8 cellular contexts compared by ENCODE assay signal in genomic region chr1:113976609-113977278, GRCh38. TPM values are rescaled to one million over a fixed set of nuclear protein-coding genes. Genes with fewer than 3 reads are reported as not detected.
DNase-seq lines count a peak whose midpoint lies in the region; ATAC-seq and TF ChIP-seq lines count a peak whose summit lies in the region.

No MANE protein-coding gene starts in this region.

- in situ Hi-C loops in GM23248 (cut with MboI): loop anchor here (25.0 kb wide), 1 partner anchor 311 kb away; no protein-coding TSS in a partner anchor

- POLR2A ChIA-PET in AG04449 (lab: Yijun Ruan, JAX): no interaction called here

- no peak overlapping the region for H2AFZ ChIP-seq in GM23248

- H3K4me3 ChIP-seq in AG04449 (ENCODE audit: low read depth, low read length) (no peak overlapping the region), GM23248 (no peak overlapping the region), heart left ventricle (no peak overlapping the region)

- peaks cover 3% of the 10 kb centered on the region; the same call in 1 of the 2 replicates for H3K36me3 ChIP-seq in GM23248 (ENCODE audit: low read depth)
- peaks cover 0 to 40% (median 35%) of the 10 kb centered on the region in 9 donors for H3K36me3 ChIP-seq in heart left ventricle

- TF ChIP-seq POLR2A in heart left ventricle (IDR thresholded peaks at IDR 0.05): no peak

- no peak overlapping the region for H3K27ac Mint-ChIP-seq in stimulated activated memory B cell treated with anti-CD40 and anti-IgM and Interleukin-4, amounts not matched to agents 10 μg/mL and 1 μg/mL and 100 μg/mL, for 72 hours
- H3K27ac Mint-ChIP-seq in activated naive CD4-positive, alpha-beta T cell treated with anti-CD3 and anti-CD28 coated beads, Interleukin-2, amount 50 U/mL, for 72 hours: peak overlapping the region in 1 of 2 donors; percentile 20

- no peaks in the 10 kb centered on the region for H3K9me3 Mint-ChIP-seq in stimulated activated memory B cell treated with anti-CD40 and anti-IgM and Interleukin-4, amounts not matched to agents 10 μg/mL and 1 μg/mL and 100 μg/mL, for 72 hours
- H3K9me3 Mint-ChIP-seq in activated naive CD4-positive, alpha-beta T cell treated with anti-CD3 and anti-CD28 coated beads, Interleukin-2, amount 50 U/mL, for 72 hours: no peaks in the 10 kb centered on the region

- peaks cover 60% of the 10 kb centered on the region for H3F3A ChIP-seq in GM23248 (ENCODE audit: insufficient read depth)

- H3K27me3 Mint-ChIP-seq in stimulated activated memory B cell treated with anti-CD40 and anti-IgM and Interleukin-4, amounts not matched to agents 10 μg/mL and 1 μg/mL and 100 μg/mL, for 72 hours: no peaks in the 10 kb centered on the region

- H3K79me2 ChIP-seq in GM23248 (ENCODE audit: insufficient read depth): peaks cover 20% of the 10 kb centered on the region

- no peaks in the 10 kb centered on the region for H4K20me1 ChIP-seq in GM23248 (ENCODE audit: insufficient read depth)

- no peak overlapping the region for H3K9ac ChIP-seq in GM23248

- no peak overlapping the region for H3K4me3 Mint-ChIP-seq in stimulated activated memory B cell treated with anti-CD40 and anti-IgM and Interleukin-4, amounts not matched to agents 10 μg/mL and 1 μg/mL and 100 μg/mL, for 72 hours

- intact Hi-C loops in heart left ventricle (cut with DNase I): loop anchor here in 5 of 10 donors (2.0 to 10.0 kb wide), 5 partner anchors 142 to 588 kb away; no protein-coding TSS in a partner anchor

- peak overlapping the region; percentile 34 for H3K4me2 ChIP-seq in GM23248 (ENCODE audit: unreplicated experiment)

- H3K36me3 Mint-ChIP-seq in stimulated activated memory B cell treated with anti-CD40 and anti-IgM and Interleukin-4, amounts not matched to agents 10 μg/mL and 1 μg/mL and 100 μg/mL, for 72 hours: peaks cover 34% of the 10 kb centered on the region
- peaks cover 6 to 8% of the 10 kb centered on the region in 2 donors for H3K36me3 Mint-ChIP-seq in activated naive CD4-positive, alpha-beta T cell treated with anti-CD3 and anti-CD28 coated beads, Interleukin-2, amount 50 U/mL, for 72 hours

- WGBS in GM23248 (ENCODE audit: low coverage in 1 of 2, low lambda C conversion rate in 2 of 2, missing lambda C conversion rate in 2 of 2), 2 experiments: 50% methylated on average over 4 of the region's 4 CpGs
- WGBS in heart left ventricle, 4 donors: 31 to 60% (median 45%) methylated on average over 4 of the region's 4 CpGs

- H3K27me3 ChIP-seq in GM23248 (replicated peaks; ENCODE audit: insufficient read depth): no peaks in the 10 kb centered on the region
- no peaks in the 10 kb centered on the region for H3K27me3 ChIP-seq in heart left ventricle

- no peaks in the 10 kb centered on the region for H3K9me2 ChIP-seq in GM23248 (ENCODE audit: insufficient read depth)

- H3K4me1 ChIP-seq in GM23248 (ENCODE audit: insufficient read depth) (peaks cover 63% of the 10 kb centered on the region), heart left ventricle (peaks cover 0 to 61% (median 19%) of the 10 kb centered on the region in 12 donors)

- DNase-seq in AG04449 (ENCODE audit: low read depth, low spot score) (no peak), GM23248 (peak; percentile 74), SKM-1 treated with dmso at 0.1 percent for 144 hours (lab: John Stamatoyannopoulos, UW; ENCODE audit: unreplicated experiment) (peak; percentile 36), heart left ventricle (peak in 1 of 5 donors; percentile 52), NCI-H1930 (lab: John Stamatoyannopoulos, UW) (no peak)
- no peak for DNase-seq in activated naive CD4-positive, alpha-beta T cell treated with anti-CD3 and anti-CD28 coated beads, Interleukin-2, amount 50 U/mL, for 72 hours (ENCODE audit: low spot score in 2 of 2)

- H3K27ac ChIP-seq in GM23248 (0 out of 2 replicates have a peak overlapping the region, but pooled peaks have one; percentile 18), heart left ventricle (peak overlapping the region in 10 of 12 donors; percentile 4 to 59 (median 18))

- peaks cover 7% of the 10 kb centered on the region for H3K4me1 Mint-ChIP-seq in stimulated activated memory B cell treated with anti-CD40 and anti-IgM and Interleukin-4, amounts not matched to agents 10 μg/mL and 1 μg/mL and 100 μg/mL, for 72 hours

- TF ChIP-seq CTCF in AG04449 (IDR thresholded peaks at IDR 0.05; ENCODE audit: insufficient read depth, low read length, missing control alignments) (peak; percentile 65), heart left ventricle (IDR thresholded peaks at IDR 0.05) (peak in 11 of 12 donors; percentile 7 to 57 (median 35))

- ATAC-seq in heart left ventricle (peak; percentile 4 to 26 (median 10)), GM18498 (IDR thresholded peaks at IDR 0.05; ENCODE audit: unreplicated experiment) (no peak)
- ATAC-seq in stimulated activated memory B cell treated with anti-CD40 and anti-IgM and Interleukin-4, amounts not matched to agents 10 μg/mL and 1 μg/mL and 100 μg/mL, for 72 hours: peak; percentile 15
- no peak for ATAC-seq in activated naive CD4-positive, alpha-beta T cell treated with anti-CD3 and anti-CD28 coated beads, Interleukin-2, amount 50 U/mL, for 72 hours

- H3K9me3 ChIP-seq in GM23248 (ENCODE audit: low read depth): no peaks in the 10 kb centered on the region
- H3K9me3 ChIP-seq in heart left ventricle: no peaks in the 10 kb centered on the region

- CTCF ChIA-PET in AG04449 (lab: Yijun Ruan, JAX): interaction anchor here (0.7 to 12.2 kb wide), 40 partner anchors 9 to 836 kb away, joined by 3 to 238 read pairs (median 4); partner anchors contain the start of gene HIPK1

RNA-seq across cellular contexts. Expression of gene OLFML3, which starts 2.5 kb away (rescaled TPM):
- 156 and 168 TPM in 2 replicates for total RNA-seq in GM23248 (2014; rRNA removed; shearing (Covaris generic))
- polyA plus RNA-seq in GM23248 (2016; fragmentation: Nextera tagmentation; extraction: Ambion mirVana) (141 and 149 TPM in 2 replicates), heart left ventricle (1 to 10 TPM; 5.1 to 7.8 TPM)
- total RNA-seq in heart left ventricle: 10 to 100 TPM in 7 of 9 donors, 1 to 10 TPM in 2; 5.3 to 27.2 (median 13.5) TPM
- total RNA-seq in activated naive CD4-positive, alpha-beta T cell treated with anti-CD3 and anti-CD28 coated beads, Interleukin-2, amount 50 U/mL, for 72 hours: under 1 TPM; 0.33 to 0.64 TPM

RNA-seq across cellular contexts. Expression of gene HIPK1, which starts 47.6 kb away (rescaled TPM):
- total RNA-seq in GM23248 (2014; rRNA removed; shearing (Covaris generic)): 23.6 and 26.2 TPM in 2 replicates
- polyA plus RNA-seq in GM23248 (2016; fragmentation: Nextera tagmentation; extraction: Ambion mirVana) (6.1 and 7.6 TPM in 2 replicates), heart left ventricle (10 to 100 TPM in 1 of 2 donors, 1 to 10 TPM in 1; 7.0 to 24.9 TPM)
- 100 to 1,000 TPM in 1 of 9 donors, 10 to 100 TPM in 8; 41.8 to 102 (median 62.7) TPM for total RNA-seq in heart left ventricle
- total RNA-seq in activated naive CD4-positive, alpha-beta T cell treated with anti-CD3 and anti-CD28 coated beads, Interleukin-2, amount 50 U/mL, for 72 hours: 10 to 100 TPM; 43.7 to 75.8 TPM

Comparison
In these comparisons a context has a peak if more than half of its experiments do, and no peak if none do; other contexts are left out.
1. DNase-seq: peak in GM23248 (single experiment) and SKM-1 treated with dmso at 0.1 percent for 144 hours (single experiment); none in AG04449 (single experiment), activated naive CD4-positive, alpha-beta T cell treated with anti-CD3 and anti-CD28 coated beads, Interleukin-2, amount 50 U/mL, for 72 hours (0 of 2) and NCI-H1930 (0 of 2).
2. ATAC-seq: peak in heart left ventricle (4 of 4) and stimulated activated memory B cell treated with anti-CD40 and anti-IgM and Interleukin-4, amounts not matched to agents 10 μg/mL and 1 μg/mL and 100 μg/mL, for 72 hours (single experiment); none in activated naive CD4-positive, alpha-beta T cell treated with anti-CD3 and anti-CD28 coated beads, Interleukin-2, amount 50 U/mL, for 72 hours (0 of 2) and GM18498 (single experiment).